8 cellular contexts compared by ENCODE assay signal in the genomic region with DNA sequence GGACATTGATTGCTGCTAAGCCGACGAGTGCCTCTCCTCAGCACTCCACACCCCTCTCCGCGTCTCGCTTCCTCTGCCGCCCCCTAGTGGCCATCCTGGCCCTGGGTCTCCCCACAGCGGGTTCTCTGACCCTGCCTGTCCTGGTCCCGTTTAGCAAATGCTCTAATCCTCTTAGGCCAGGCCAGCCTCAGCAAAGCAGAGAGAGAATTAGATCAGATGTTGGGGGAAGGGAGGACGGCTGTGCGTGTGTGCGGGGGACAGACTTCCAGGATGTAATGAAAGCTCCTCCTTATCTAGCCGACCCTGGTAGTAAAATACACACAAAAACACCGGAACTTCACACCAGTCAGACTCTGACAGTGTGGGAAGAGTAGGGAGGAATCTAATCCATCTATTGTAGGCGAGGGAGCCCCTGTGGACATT. TPM values are rescaled to one million over a fixed set of nuclear protein-coding genes. Genes with fewer than 3 reads are reported as not detected.
DNase-seq lines count a peak whose midpoint lies in the region; ATAC-seq and TF ChIP-seq lines count a peak whose summit lies in the region.

No MANE protein-coding gene starts in this region.

- peak overlapping the region; percentile 58 for H3K4me2 ChIP-seq in OCI-LY3 (ENCODE audit: low read length)

- intact Hi-C loops in CD8-positive, alpha-beta T cell (cut with DNase I, micrococcal nuclease): loop anchor here in 1 of 2 experiments (1.0 kb wide), 1 partner anchor 50 kb away; no protein-coding TSS in a partner anchor

- peak; percentile 63 to 90 (median 81) for DNase-seq in CD8-positive, alpha-beta T cell
- DNase-seq in HT-29 (ENCODE audit: low spot score) (peak; percentile 98), activated T-cell treated with anti-CD3 and anti-CD28 coated beads for 4 hours (peak; percentile 85), naive B cell (peak; percentile 41)
- DNase-seq in stimulated activated CD8-positive, alpha-beta memory T cell treated with anti-CD3 and anti-CD28 coated beads, Interleukin-7, amount 100 ng/mL, for 24 hours (ENCODE audit: low read depth): peak; percentile 86

- no peaks in the 10 kb centered on the region for H3K27me3 ChIP-seq in CD8-positive, alpha-beta T cell (ENCODE audit: insufficient read depth, low read length)
- no peaks in the 10 kb centered on the region; the same call in 1 of the 2 replicates for H3K27me3 ChIP-seq in OCI-LY3 (ENCODE audit: low read depth, low read length)

- peak; percentile 85 for ATAC-seq in CD8-positive, alpha-beta T cell
- ATAC-seq in esophagus mucosa (peak; percentile 80), naive B cell (ENCODE audit: low read depth in 2 of 2) (peak; percentile 69 to 77), HG03442 (IDR thresholded peaks at IDR 0.05; ENCODE audit: unreplicated experiment) (no peak)

- peaks cover 3% of the 10 kb centered on the region for H3K9me3 Mint-ChIP-seq in CD8-positive, alpha-beta T cell
- H3K9me3 Mint-ChIP-seq in naive B cell: peaks cover 2 to 9% (median 7%) of the 10 kb centered on the region in 7 donors

- peak overlapping the region; percentile 93; the same call in 1 of the 2 replicates for H2AFZ ChIP-seq in OCI-LY3 (ENCODE audit: low read depth, low read length)

- H3K36me3 ChIP-seq in CD8-positive, alpha-beta T cell (ENCODE audit: insufficient read depth, low read length): no peaks in the 10 kb centered on the region
- no peaks in the 10 kb centered on the region for H3K36me3 ChIP-seq in OCI-LY3 (replicated peaks; ENCODE audit: low read depth, low read length)

- no peak overlapping the region for H3K4me3 Mint-ChIP-seq in CD8-positive, alpha-beta T cell
- no peak overlapping the region for H3K4me3 Mint-ChIP-seq in naive B cell

- H3K36me3 Mint-ChIP-seq in CD8-positive, alpha-beta T cell: no peaks in the 10 kb centered on the region
- peaks cover 0 to 8% of the 10 kb centered on the region in 2 donors for H3K36me3 Mint-ChIP-seq in naive B cell

- CTCF ChIA-PET in CD8-positive, alpha-beta T cell (lab: Charles Lee): interaction anchor here (0.6 to 2.7 kb wide), 13 partner anchors 10 to 219 kb away, joined by 3 to 19 read pairs (median 5); no protein-coding TSS in a partner anchor

- POLR2A ChIA-PET in CD8-positive, alpha-beta T cell (lab: Charles Lee): no interaction called here

- peak; percentile 89 for TF ChIP-seq CTCF in CD8-positive, alpha-beta T cell (IDR thresholded peaks at IDR 0.05)
- peak; percentile 99 for TF ChIP-seq CTCF in OCI-LY3 (IDR thresholded peaks at IDR 0.05; ENCODE audit: low read depth, low read length)

- no peaks in the 10 kb centered on the region for H3K4me1 Mint-ChIP-seq in CD8-positive, alpha-beta T cell (ENCODE audit: low read depth)
- H3K4me1 Mint-ChIP-seq in naive B cell: peaks cover 0 to 4% (median 0%) of the 10 kb centered on the region in 3 donors

- H3K79me2 ChIP-seq in OCI-LY3 (ENCODE audit: low read length): no peaks in the 10 kb centered on the region

- H3K4me3 ChIP-seq in CD8-positive, alpha-beta T cell (ENCODE audit: low read depth, low read length): no peak overlapping the region
- peak overlapping the region; percentile 43 for H3K4me3 ChIP-seq in OCI-LY3 (ENCODE audit: low read length)

- peaks cover 19% of the 10 kb centered on the region for H3K27me3 Mint-ChIP-seq in CD8-positive, alpha-beta T cell (ENCODE audit: low read depth)
- H3K27me3 Mint-ChIP-seq in naive B cell: peaks cover 18 to 36% (median 31%) of the 10 kb centered on the region in 3 donors

- no peaks in the 10 kb centered on the region for H3K4me1 ChIP-seq in CD8-positive, alpha-beta T cell (ENCODE audit: insufficient read depth, low read length)
- 0 out of 2 replicates have a peak, but pooled peaks cover 4% of the 10 kb centered on the region for H3K4me1 ChIP-seq in OCI-LY3 (ENCODE audit: low read length)

- no peak overlapping the region for H3K9ac ChIP-seq in OCI-LY3 (ENCODE audit: low read length)

- H3K27ac Mint-ChIP-seq in CD8-positive, alpha-beta T cell: no peak overlapping the region
- H3K27ac Mint-ChIP-seq in naive B cell: no peak overlapping the region

- H4K20me1 ChIP-seq in OCI-LY3 (ENCODE audit: insufficient read depth, low read length): no peaks in the 10 kb centered on the region

- no peaks in the 10 kb centered on the region for H3K9me3 ChIP-seq in CD8-positive, alpha-beta T cell (ENCODE audit: low read length)
- H3K9me3 ChIP-seq in OCI-LY3 (ENCODE audit: insufficient read depth, low read length): no peaks in the 10 kb centered on the region

- H3K27ac ChIP-seq in CD8-positive, alpha-beta T cell (ENCODE audit: low read depth, low read length): no peak overlapping the region
- H3K27ac ChIP-seq in OCI-LY3 (ENCODE audit: low read length): no peak overlapping the region

RNA-seq across cellular contexts. Expression of gene TPRX2, which starts 4.5 kb away (rescaled TPM):
- total RNA-seq in CD8-positive, alpha-beta T cell: not detected
- not detected in 2 replicates for total RNA-seq in HT-29 (2014; rRNA removed; shearing (Covaris generic))
- not detected for total RNA-seq in esophagus mucosa
- polyA plus RNA-seq in naive B cell (ENCODE audit: low read depth in 6 of 6): not detected

RNA-seq across cellular contexts. Expression of gene SULT2A1, which starts 22.6 kb away (rescaled TPM):
- not detected for total RNA-seq in CD8-positive, alpha-beta T cell
- total RNA-seq in HT-29 (2014; rRNA removed; shearing (Covaris generic)): not detected in 2 replicates
- total RNA-seq in esophagus mucosa: not detected
- polyA plus RNA-seq in naive B cell (ENCODE audit: low read depth in 6 of 6): not detected

RNA-seq across cellular contexts. Expression of gene CRX, which starts 41.8 kb away (rescaled TPM):
- total RNA-seq in CD8-positive, alpha-beta T cell: not detected
- total RNA-seq in HT-29 (2014; rRNA removed; shearing (Covaris generic)): not detected in 2 replicates
- not detected for total RNA-seq in esophagus mucosa
- not detected for polyA plus RNA-seq in naive B cell (ENCODE audit: low read depth in 6 of 6)

RNA-seq across cellular contexts. Expression of gene TPRX1, which starts 59.2 kb away (rescaled TPM):
- total RNA-seq in CD8-positive, alpha-beta T cell: not detected
- total RNA-seq in HT-29 (2014; rRNA removed; shearing (Covaris generic)): not detected in 2 replicates
- not detected for total RNA-seq in esophagus mucosa
- polyA plus RNA-seq in naive B cell (ENCODE audit: low read depth in 6 of 6): not detected

Comparison
In these comparisons a context has a peak if more than half of its experiments do, and no peak if none do; other contexts are left out.
1. DNase-seq: peak in every context shown above with its lines; median percentile 98 in HT-29; 86 in stimulated activated CD8-positive, alpha-beta memory T cell treated with anti-CD3 and anti-CD28 coated beads, Interleukin-7, amount 100 ng/mL, for 24 hours; 85 in activated T-cell treated with anti-CD3 and anti-CD28 coated beads for 4 hours; 81 in CD8-positive, alpha-beta T cell; 41 in naive B cell.